1 cellular context compared by ENCODE assay signal in genomic region chr20:63829943-63830820, GRCh38.
TF ChIP-seq lines count a peak whose summit lies in the region.

No MANE protein-coding gene starts in this region.

TF ChIP-seq in SK-N-SH, 30 proteins besides CTCF, POLR2A, EP300 and RAD21 (continued from another document):
- TF ChIP-seq, protein P1, sequence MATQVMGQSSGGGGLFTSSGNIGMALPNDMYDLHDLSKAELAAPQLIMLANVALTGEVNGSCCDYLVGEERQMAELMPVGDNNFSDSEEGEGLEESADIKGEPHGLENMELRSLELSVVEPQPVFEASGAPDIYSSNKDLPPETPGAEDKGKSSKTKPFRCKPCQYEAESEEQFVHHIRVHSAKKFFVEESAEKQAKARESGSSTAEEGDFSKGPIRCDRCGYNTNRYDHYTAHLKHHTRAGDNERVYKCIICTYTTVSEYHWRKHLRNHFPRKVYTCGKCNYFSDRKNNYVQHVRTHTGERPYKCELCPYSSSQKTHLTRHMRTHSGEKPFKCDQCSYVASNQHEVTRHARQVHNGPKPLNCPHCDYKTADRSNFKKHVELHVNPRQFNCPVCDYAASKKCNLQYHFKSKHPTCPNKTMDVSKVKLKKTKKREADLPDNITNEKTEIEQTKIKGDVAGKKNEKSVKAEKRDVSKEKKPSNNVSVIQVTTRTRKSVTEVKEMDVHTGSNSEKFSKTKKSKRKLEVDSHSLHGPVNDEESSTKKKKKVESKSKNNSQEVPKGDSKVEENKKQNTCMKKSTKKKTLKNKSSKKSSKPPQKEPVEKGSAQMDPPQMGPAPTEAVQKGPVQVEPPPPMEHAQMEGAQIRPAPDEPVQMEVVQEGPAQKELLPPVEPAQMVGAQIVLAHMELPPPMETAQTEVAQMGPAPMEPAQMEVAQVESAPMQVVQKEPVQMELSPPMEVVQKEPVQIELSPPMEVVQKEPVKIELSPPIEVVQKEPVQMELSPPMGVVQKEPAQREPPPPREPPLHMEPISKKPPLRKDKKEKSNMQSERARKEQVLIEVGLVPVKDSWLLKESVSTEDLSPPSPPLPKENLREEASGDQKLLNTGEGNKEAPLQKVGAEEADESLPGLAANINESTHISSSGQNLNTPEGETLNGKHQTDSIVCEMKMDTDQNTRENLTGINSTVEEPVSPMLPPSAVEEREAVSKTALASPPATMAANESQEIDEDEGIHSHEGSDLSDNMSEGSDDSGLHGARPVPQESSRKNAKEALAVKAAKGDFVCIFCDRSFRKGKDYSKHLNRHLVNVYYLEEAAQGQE (IDR thresholded peaks at IDR 0.05; ENCODE audit: low read depth, low read length), result no peak
- TF ChIP-seq ELF1 (IDR thresholded peaks at IDR 0.05) (no peak), FOXJ3 (CRISPR knock-in tag; IDR thresholded peaks at IDR 0.05) (no peak), POLR2AphosphoS5 (IDR thresholded peaks at IDR 0.05; ENCODE audit: low read depth, low read length) (no peak), SMC3 (IDR thresholded peaks at IDR 0.05; ENCODE audit: low read depth, low read length) (no peak), NFIC (IDR thresholded peaks at IDR 0.05; ENCODE audit: borderline replicate concordance) (no peak), RFX5 (IDR thresholded peaks at IDR 0.05; ENCODE audit: low read length) (no peak)
TF ChIP-seq in SK-N-SH: peak in this region for 0.
